In the genomic region with DNA sequence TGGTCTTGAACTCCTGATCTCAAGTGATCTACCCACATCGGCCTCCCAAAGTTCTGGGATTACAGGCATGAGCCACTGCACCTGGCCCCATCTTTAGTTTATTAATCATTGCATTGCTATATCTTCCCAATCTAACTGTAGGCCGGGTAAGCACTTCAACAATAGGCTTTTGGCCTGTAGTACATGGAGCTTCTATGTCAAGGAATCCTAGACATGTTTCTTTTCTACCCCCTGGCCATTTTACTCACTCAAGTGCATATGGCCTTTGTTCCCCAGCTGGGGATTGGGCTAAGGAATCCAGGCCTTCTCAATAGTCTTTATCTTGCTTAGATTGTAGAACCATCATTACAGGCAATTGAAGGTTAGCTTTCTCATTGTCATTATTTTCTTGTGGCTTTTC, we compare ENCODE assay signal across 6 cellular contexts.
"Had no signal": no experiment of that assay in that cellular context is flagged by ENCODE, and none has a peak within 500 bp of the region (broad histone marks: within the 10 kb centered on the region; RNA-seq: fewer than 3 reads in every experiment).

No MANE protein-coding gene starts in this region.

- ATAC-seq: HepG2, K562 had no signal

- H3K4me3 ChIP-seq: K562 had no signal

- DNase-seq: IMR-90, KBM-7, KG1 had no signal

- H3K27ac ChIP-seq: HL-60 had no signal
